ENCODE assay signal across 15 cellular contexts in the genomic region with DNA sequence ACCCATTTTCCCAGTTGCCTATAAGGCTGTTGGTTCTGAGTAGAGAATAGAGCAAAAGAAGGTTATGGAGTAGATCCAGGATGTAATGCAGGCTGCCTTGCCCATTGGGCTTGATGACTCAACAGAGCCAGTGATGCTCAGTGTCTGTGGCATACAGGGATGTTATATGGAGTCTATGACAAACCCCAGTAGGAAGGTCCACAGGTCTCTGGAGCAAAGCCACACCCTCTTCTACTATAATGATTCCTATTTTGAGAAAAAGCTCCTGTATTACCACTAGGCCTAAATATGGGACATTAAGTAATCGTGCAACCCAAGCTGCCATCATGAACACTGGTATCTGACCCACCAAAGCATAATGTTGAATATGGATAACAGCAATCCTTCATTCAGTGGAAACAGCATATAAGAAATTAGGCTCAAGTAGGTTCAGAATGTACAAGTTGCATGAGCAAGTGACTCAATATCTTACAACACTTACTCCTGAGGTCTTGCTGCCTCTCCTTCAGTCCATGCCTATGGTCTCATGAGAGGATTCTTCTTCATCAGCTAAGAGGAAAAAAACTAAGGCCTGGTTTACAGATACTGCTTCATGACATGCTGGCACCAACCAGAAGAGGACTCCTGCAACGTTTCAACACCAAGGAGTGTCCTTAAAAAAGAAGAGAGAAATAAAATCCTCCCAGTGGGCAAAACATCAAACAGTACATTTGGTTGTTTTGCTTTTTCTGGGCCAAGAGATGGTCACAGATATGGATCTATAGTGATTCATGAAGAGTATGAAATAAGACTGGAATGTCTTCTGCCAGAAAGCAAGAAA.
"Had no signal": no experiment of that assay in that cellular context is flagged by ENCODE, and none has a peak within 500 bp of the region (broad histone marks: within the 10 kb centered on the region; RNA-seq: fewer than 3 reads in every experiment).

No MANE protein-coding gene starts in this region.

- H3K27ac ChIP-seq: adrenal gland, lower lobe of right lung, spleen, WERI-Rb-1 had no signal

- H3K4me3 Mint-ChIP-seq: activated naive CD4-positive, alpha-beta T cell treated with anti-CD3 and anti-CD28 coated beads, Interleukin-2, amount 10 ng/mL, durations not matched to agents 7 days and 5 days; neural crest cell; stimulated activated naive CD8-positive, alpha-beta T cell treated with anti-CD3 and anti-CD28 coated beads, Interleukin-15, amount 100 ng/mL, for 72 hours; type B pancreatic cell had no signal

- H3K27ac Mint-ChIP-seq: activated naive CD4-positive, alpha-beta T cell treated with anti-CD3 and anti-CD28 coated beads, Interleukin-2, amount 10 ng/mL, durations not matched to agents 7 days and 5 days; activated T-helper 2 cell treated with anti-CD3 and anti-CD28 coated beads, Interferon-gamma antibody, Interleukin-2, Interleukin-4, amounts not matched to agents 10 μg/mL and 5 μg/mL and 100 μg/mL, durations not matched to agents 14 hours and 24 hours and 36 hours; stimulated activated naive CD8-positive, alpha-beta T cell treated with anti-CD3 and anti-CD28 coated beads, Interleukin-15, amount 100 ng/mL, for 72 hours; type B pancreatic cell had no signal

- H3K4me1 Mint-ChIP-seq: neural crest cell had no signal

- DNase-seq: activated CD4-positive, alpha-beta T cell treated with anti-CD3 and anti-CD28 coated beads, Interleukin-2, amount 50 U/mL, for 48 hours; activated naive CD4-positive, alpha-beta T cell treated with anti-CD3 and anti-CD28 coated beads, Interleukin-2, amount 10 ng/mL, durations not matched to agents 7 days and 5 days; adrenal gland; caudate nucleus; cortex of kidney; left colon; lower lobe of right lung; midbrain; spleen; stimulated activated naive CD8-positive, alpha-beta T cell treated with anti-CD3 and anti-CD28 coated beads, Interleukin-15, amount 100 ng/mL, for 72 hours; WERI-Rb-1 had no signal

- H3K4me1 ChIP-seq: adrenal gland, lower lobe of right lung had no signal

- H3K4me3 ChIP-seq: adrenal gland, lower lobe of right lung, spleen had no signal

- ATAC-seq: left colon; lower lobe of right lung; sciatic nerve; stimulated activated naive CD8-positive, alpha-beta T cell treated with anti-CD3 and anti-CD28 coated beads, Interleukin-15, amount 100 ng/mL, for 72 hours had no signal

- H3K9me3 ChIP-seq: adrenal gland, lower lobe of right lung, spleen had no signal

- H3K27me3 Mint-ChIP-seq: activated naive CD4-positive, alpha-beta T cell treated with anti-CD3 and anti-CD28 coated beads, Interleukin-2, amount 10 ng/mL, durations not matched to agents 7 days and 5 days; stimulated activated naive CD8-positive, alpha-beta T cell treated with anti-CD3 and anti-CD28 coated beads, Interleukin-15, amount 100 ng/mL, for 72 hours; type B pancreatic cell had no signal

- H3K36me3 Mint-ChIP-seq: type B pancreatic cell had no signal
